In genomic region chr17:40818733-40819527, GRCh38 we compare ENCODE assay signal across 8 cellular contexts. TPM values are rescaled to one million over a fixed set of nuclear protein-coding genes. Genes with fewer than 3 reads are reported as not detected.
A peak's percentile ranks its signal among the peaks of the same experiment; 100 is the strongest.
DNase-seq lines count a peak whose midpoint lies in the region; ATAC-seq, FAIRE-seq and TF ChIP-seq lines count a peak whose summit lies in the region.

No MANE protein-coding gene starts in this region.

- peak overlapping the region; percentile 93 for H3K4me2 ChIP-seq in endothelial cell of umbilical vein (ENCODE audit: insufficient read depth, low read length)

- peak; percentile 89 for ATAC-seq in GM19455 (IDR thresholded peaks at IDR 0.05; ENCODE audit: unreplicated experiment)

- CTCF ChIA-PET in endothelial cell of umbilical vein (lab: Charles Lee), result interaction anchor here (0.7 to 2.0 kb wide), 9 partner anchors 15 to 848 kb away, joined by 3 to 10 read pairs (median 4); no protein-coding TSS in a partner anchor

- no peaks in the 10 kb centered on the region for H3K9me1 ChIP-seq in endothelial cell of umbilical vein (replicated peaks; ENCODE audit: control insufficient read depth, extremely low read depth, insufficient read depth, low read length)

- no peaks in the 10 kb centered on the region for H3K79me2 ChIP-seq in endothelial cell of umbilical vein (ENCODE audit: control insufficient read depth, insufficient read depth, low read length)

- TF ChIP-seq CTCF in C4-2B (conservative IDR thresholded peaks at IDR 0.05) (no peak), endothelial cell of umbilical vein (IDR thresholded peaks at IDR 0.05; ENCODE audit: extremely low read depth in 1 of 2, insufficient read depth in 1 of 2, low read depth in 1 of 2, low read length in 2 of 2) (no peak)

- DNase-seq in HT-29 (ENCODE audit: low spot score) (peak; percentile 56), NOMO-1 treated with dmso at 0.1 percent for 144 hours (lab: John Stamatoyannopoulos, UW; ENCODE audit: unreplicated experiment) (peak; percentile 63), endothelial cell of umbilical vein (ENCODE audit: low read depth, low spot score) (peak; percentile 77), middle frontal gyrus (ENCODE audit: extremely low spot score, low spot score) (peak; percentile 46)
- DNase-seq in activated CD8-positive, alpha-beta memory T cell treated with anti-CD3 and anti-CD28 coated beads, Interleukin-2, amount 50 U/mL, for 4 hours, result peak; percentile 81
- peak; percentile 70 to 78 for DNase-seq in stimulated activated CD8-positive, alpha-beta memory T cell treated with anti-CD3 and anti-CD28 coated beads, Interleukin-2, amount 100 ng/mL, for 1 hour (ENCODE audit: low read depth in 2 of 2)

- FAIRE-seq in endothelial cell of umbilical vein (lab: Jason Lieb, UNC), result peak; percentile 70

- H3K4me1 ChIP-seq in endothelial cell of umbilical vein (ENCODE audit: control insufficient read depth, extremely low read depth, insufficient read depth, low read length), result peaks cover 9% of the 10 kb centered on the region

- TSS peak; percentile 85 for BruUV-seq in endothelial cell of umbilical vein (replicated peaks; lab: Mats Ljungman, UMichigan)

- H3K36me3 ChIP-seq in endothelial cell of umbilical vein (ENCODE audit: control insufficient read depth in 2 of 2, extremely low read depth in 1 of 2, insufficient read depth in 2 of 2, low read length in 2 of 2), result peaks cover 0 to 2% of the 10 kb centered on the region in 2 experiments

- dilution Hi-C loops in endothelial cell of umbilical vein (cut with MboI; ENCODE audit: extremely low pct_ligation_motif_present, low sequenced_read_pairs), result no loop called here

- H3K9me3 ChIP-seq in endothelial cell of umbilical vein (replicated peaks; ENCODE audit: control insufficient read depth, insufficient read depth, low read length), result no peaks in the 10 kb centered on the region

- intact Hi-C loops in endothelial cell of umbilical vein (cut with micrococcal nuclease), result loop anchor here (1.0 to 5.0 kb wide), 2 partner anchors 171 to 848 kb away; no protein-coding TSS in a partner anchor

- H3K9ac ChIP-seq in endothelial cell of umbilical vein (replicated peaks; ENCODE audit: extremely low read depth, insufficient read depth, low read length), result peak overlapping the region; percentile 94

- peak overlapping the region; percentile 80 for H3K27ac ChIP-seq in C4-2B
- peak overlapping the region; percentile 75 for H3K27ac ChIP-seq in endothelial cell of umbilical vein (ENCODE audit: insufficient read depth, low read depth, low read length)

- H3K27me3 ChIP-seq in endothelial cell of umbilical vein (ENCODE audit: control insufficient read depth in 2 of 2, insufficient read depth in 2 of 2, low read length in 2 of 2), result no peaks in the 10 kb centered on the region

- TF ChIP-seq POLR2A in endothelial cell of umbilical vein (IDR thresholded peaks at IDR 0.05; ENCODE audit: low read depth, low read length), result peak; percentile 48

- POLR2A ChIA-PET in endothelial cell of umbilical vein (lab: Charles Lee), result interaction anchor here (0.8 to 1.0 kb wide), 2 partner anchors 14 to 869 kb away, joined by 4 to 5 read pairs; partner anchors contain the start of gene EIF1

- peak overlapping the region; percentile 49 to 99 (median 98) for H3K4me3 ChIP-seq in endothelial cell of umbilical vein (replicated peaks in 1 of 3; ENCODE audit: insufficient read depth in 1 of 3, low read depth in 1 of 3, low read length in 3 of 3)

- H4K20me1 ChIP-seq in endothelial cell of umbilical vein (replicated peaks; ENCODE audit: control insufficient read depth, extremely low read depth, insufficient read depth, low read length), result no peaks in the 10 kb centered on the region

- peak overlapping the region; percentile 98 for H2AFZ ChIP-seq in endothelial cell of umbilical vein (ENCODE audit: low read depth, low read length)

TF ChIP-seq in endothelial cell of umbilical vein, 7 proteins besides CTCF, POLR2A, EP300 and RAD21:
- TF ChIP-seq JUN (IDR thresholded peaks at IDR 0.05; ENCODE audit: borderline replicate concordance, insufficient read depth, insufficient read length, low read depth), result no peak
- TF ChIP-seq POLR2AphosphoS5 (IDR thresholded peaks at IDR 0.05; ENCODE audit: insufficient read depth, low read depth, low read length), result peak; percentile 68
- TF ChIP-seq EZH2 (IDR thresholded peaks at IDR 0.05; ENCODE audit: borderline replicate concordance, low read depth, low read length, severe bottlenecking), result no peak
- peak; percentile 18 for TF ChIP-seq GATA2 (IDR thresholded peaks at IDR 0.05; ENCODE audit: insufficient read depth, insufficient read length, low read depth, low read length)
TF ChIP-seq in endothelial cell of umbilical vein: peak in this region for 2.

RNA-seq across cellular contexts. Expression of gene KRT10, which starts 3.5 kb away (rescaled TPM):
- 14.7 and 17.7 TPM in 2 replicates for total RNA-seq in HT-29 (2014; rRNA removed; shearing (Covaris generic))
- 51.4 and 55.6 TPM in 2 replicates for total RNA-seq in endothelial cell of umbilical vein
- 5.1 and 5.4 TPM in 2 replicates for polyA plus RNA-seq in endothelial cell of umbilical vein
- polyA plus RNA-seq in endothelial cell of umbilical vein (2011; cell fraction: cytosol; rRNA removed), result 20.1 and 26.1 TPM in 2 replicates
- polyA plus RNA-seq in endothelial cell of umbilical vein (2011; cell fraction: nucleus; rRNA removed), result 6.5 and 7.1 TPM in 2 replicates
- polyA plus RNA-seq in endothelial cell of umbilical vein (2012), result 36.4 and 74.7 TPM in 2 replicates
- 0.55 and 1.4 TPM in 2 replicates for polyA minus RNA-seq in endothelial cell of umbilical vein
- 17.8 TPM for polyA minus RNA-seq in endothelial cell of umbilical vein (2011; cell fraction: cytosol; rRNA and poly(A)+ RNA removed)
- 1.6 and 3.8 TPM in 2 replicates for polyA minus RNA-seq in endothelial cell of umbilical vein (2011; cell fraction: nucleus; rRNA and poly(A)+ RNA removed)

RNA-seq across cellular contexts. Expression of gene KRT28, which starts 19.2 kb away (rescaled TPM):
- not detected in 2 replicates for total RNA-seq in HT-29 (2014; rRNA removed; shearing (Covaris generic))
- total RNA-seq in endothelial cell of umbilical vein, result not detected in 2 replicates
- not detected in 2 replicates for polyA plus RNA-seq in endothelial cell of umbilical vein
- polyA plus RNA-seq in endothelial cell of umbilical vein (2011; cell fraction: cytosol; rRNA removed), result not detected in 2 replicates
- not detected in 2 replicates for polyA plus RNA-seq in endothelial cell of umbilical vein (2011; cell fraction: nucleus; rRNA removed)
- polyA plus RNA-seq in endothelial cell of umbilical vein (2012), result not detected in 2 replicates
- not detected in 2 replicates for polyA minus RNA-seq in endothelial cell of umbilical vein
- polyA minus RNA-seq in endothelial cell of umbilical vein (2011; cell fraction: cytosol; rRNA and poly(A)+ RNA removed), result not detected
- not detected in 2 replicates for polyA minus RNA-seq in endothelial cell of umbilical vein (2011; cell fraction: nucleus; rRNA and poly(A)+ RNA removed)

RNA-seq across cellular contexts. Expression of gene KRT27, which starts 36.6 kb away (rescaled TPM):
- total RNA-seq in HT-29 (2014; rRNA removed; shearing (Covaris generic)), result not detected in 2 replicates
- not detected in 2 replicates for total RNA-seq in endothelial cell of umbilical vein
- not detected in 2 replicates for polyA plus RNA-seq in endothelial cell of umbilical vein
- polyA plus RNA-seq in endothelial cell of umbilical vein (2011; cell fraction: cytosol; rRNA removed), result not detected in 2 replicates
- polyA plus RNA-seq in endothelial cell of umbilical vein (2011; cell fraction: nucleus; rRNA removed), result not detected in 2 replicates
- not detected in 2 replicates for polyA plus RNA-seq in endothelial cell of umbilical vein (2012)
- not detected in 2 replicates for polyA minus RNA-seq in endothelial cell of umbilical vein
- polyA minus RNA-seq in endothelial cell of umbilical vein (2011; cell fraction: cytosol; rRNA and poly(A)+ RNA removed), result not detected
- polyA minus RNA-seq in endothelial cell of umbilical vein (2011; cell fraction: nucleus; rRNA and poly(A)+ RNA removed), result not detected in 2 replicates

RNA-seq across cellular contexts. Expression of gene KRT26, which starts 46.9 kb away (rescaled TPM):
- total RNA-seq in HT-29 (2014; rRNA removed; shearing (Covaris generic)), result not detected in 2 replicates
- total RNA-seq in endothelial cell of umbilical vein, result not detected in 2 replicates
- not detected in 2 replicates for polyA plus RNA-seq in endothelial cell of umbilical vein
- polyA plus RNA-seq in endothelial cell of umbilical vein (2011; cell fraction: cytosol; rRNA removed), result not detected in 2 replicates
- not detected in 2 replicates for polyA plus RNA-seq in endothelial cell of umbilical vein (2011; cell fraction: nucleus; rRNA removed)
- polyA plus RNA-seq in endothelial cell of umbilical vein (2012), result not detected in 2 replicates
- not detected in 2 replicates for polyA minus RNA-seq in endothelial cell of umbilical vein
- polyA minus RNA-seq in endothelial cell of umbilical vein (2011; cell fraction: cytosol; rRNA and poly(A)+ RNA removed), result not detected
- polyA minus RNA-seq in endothelial cell of umbilical vein (2011; cell fraction: nucleus; rRNA and poly(A)+ RNA removed), result not detected in 2 replicates

RNA-seq across cellular contexts. Expression of gene KRT12, which starts 48.1 kb away (rescaled TPM):
- total RNA-seq in HT-29 (2014; rRNA removed; shearing (Covaris generic)), result 0.33 and 0.39 TPM in 2 replicates
- not detected in 2 replicates for total RNA-seq in endothelial cell of umbilical vein
- not detected in 2 replicates for polyA plus RNA-seq in endothelial cell of umbilical vein
- not detected in 2 replicates for polyA plus RNA-seq in endothelial cell of umbilical vein (2011; cell fraction: cytosol; rRNA removed)
- polyA plus RNA-seq in endothelial cell of umbilical vein (2011; cell fraction: nucleus; rRNA removed), result not detected in 2 replicates
- polyA plus RNA-seq in endothelial cell of umbilical vein (2012), result not detected in 2 replicates
- not detected in 2 replicates for polyA minus RNA-seq in endothelial cell of umbilical vein
- not detected for polyA minus RNA-seq in endothelial cell of umbilical vein (2011; cell fraction: cytosol; rRNA and poly(A)+ RNA removed)
- not detected in 2 replicates for polyA minus RNA-seq in endothelial cell of umbilical vein (2011; cell fraction: nucleus; rRNA and poly(A)+ RNA removed)

Comparison
In these comparisons a context has a peak if more than half of its experiments do, and no peak if none do; other contexts are left out.
1. Peak in every context shown above with its lines: DNase-seq, ATAC-seq, H3K4me3 ChIP-seq and H3K27ac ChIP-seq.